In genomic region chr6:45420909-45421699, GRCh38 we compare ENCODE assay signal across 8 cellular contexts. TPM values are rescaled to one million over a fixed set of nuclear protein-coding genes. Genes with fewer than 3 reads are reported as not detected.
A peak's percentile ranks its signal among the peaks of the same experiment; 100 is the strongest.
DNase-seq lines count a peak whose midpoint lies in the region; ATAC-seq and TF ChIP-seq lines count a peak whose summit lies in the region.

No MANE protein-coding gene starts in this region.

- H3K36me3 Mint-ChIP-seq in progenitor cell of endocrine pancreas (ENCODE audit: insufficient read depth), result no peaks in the 10 kb centered on the region

- H3F3A ChIP-seq in PC-3 (ENCODE audit: low read length, unreplicated experiment), result no peaks in the 10 kb centered on the region

- H3K9me3 ChIP-seq in PC-3 (ENCODE audit: low read length), result no peaks in the 10 kb centered on the region
- no peaks in the 10 kb centered on the region for H3K9me3 ChIP-seq in esophagus squamous epithelium

- CTCF ChIA-PET in PC-3 (lab: Charles Lee), result interaction anchor here (0.6 to 1.4 kb wide), 4 partner anchors 44 to 1087 kb away, joined by 3 to 8 read pairs (median 7); partner anchors contain the start of gene SUPT3H

- peaks cover 90% of the 10 kb centered on the region for H3K27me3 Mint-ChIP-seq in progenitor cell of endocrine pancreas

- H3K36me3 ChIP-seq in PC-3 (ENCODE audit: low read depth, low read length) (no peaks in the 10 kb centered on the region), esophagus squamous epithelium (no peaks in the 10 kb centered on the region)

- TF ChIP-seq CTCF in PC-3 (conservative IDR thresholded peaks at IDR 0.05; ENCODE audit: low read depth, low read length) (no peak), esophagus squamous epithelium (IDR thresholded peaks at IDR 0.05) (no peak), progenitor cell of endocrine pancreas (IDR thresholded peaks at IDR 0.05; ENCODE audit: unreplicated experiment) (peak; percentile 7)

- no peaks in the 10 kb centered on the region for H3K27me3 ChIP-seq in PC-3 (ENCODE audit: low read length)
- H3K27me3 ChIP-seq in esophagus squamous epithelium, result peaks cover 0 to 91% (median 24%) of the 10 kb centered on the region in 4 donors

- peak overlapping the region; percentile 87 for H2AFZ ChIP-seq in PC-3 (ENCODE audit: low read length)

- peak overlapping the region; percentile 42 for H3K27ac Mint-ChIP-seq in progenitor cell of endocrine pancreas

- H3K9ac ChIP-seq in PC-3 (ENCODE audit: low read length), result peak overlapping the region; percentile 91

- POLR2A ChIA-PET in PC-3 (lab: Charles Lee; ENCODE audit: unreplicated experiment), result interaction anchor here (0.9 to 1.0 kb wide), 2 partner anchors 43 to 293 kb away, joined by 3 to 4 read pairs; no protein-coding TSS in a partner anchor

- H3K4me1 Mint-ChIP-seq in progenitor cell of endocrine pancreas (ENCODE audit: low read depth), result peaks cover 19% of the 10 kb centered on the region

- H3K9me2 ChIP-seq in PC-3 (replicated peaks; ENCODE audit: low read length), result no peaks in the 10 kb centered on the region

- H3K27ac ChIP-seq in PC-3 (ENCODE audit: low read length), result peak overlapping the region; percentile 73
- peak overlapping the region; percentile 67 to 84 (median 76) for H3K27ac ChIP-seq in esophagus squamous epithelium

- H3K4me3 ChIP-seq in PC-3 (ENCODE audit: low read length), result peak overlapping the region; percentile 93
- peak overlapping the region; percentile 51 to 79 (median 58) for H3K4me3 ChIP-seq in esophagus squamous epithelium

- peaks cover 41% of the 10 kb centered on the region for H3K4me1 ChIP-seq in PC-3 (ENCODE audit: insufficient read depth, low read length)
- peaks cover 21 to 51% (median 35%) of the 10 kb centered on the region in 3 donors for H3K4me1 ChIP-seq in esophagus squamous epithelium

- no peaks in the 10 kb centered on the region for H3K9me3 Mint-ChIP-seq in progenitor cell of endocrine pancreas (ENCODE audit: low read depth)

- TF ChIP-seq POLR2A in esophagus squamous epithelium (IDR thresholded peaks at IDR 0.05), result no peak

- WGBS in esophagus squamous epithelium, 2 donors, result 13 to 23% methylated on average over 12 to 15 of the region's 19 CpGs

- TSS peak; percentile 57 for BruUV-seq in PC-3 (replicated peaks; lab: Mats Ljungman, UMichigan)

- H3K79me2 ChIP-seq in PC-3 (ENCODE audit: low read length), result peaks cover 69% of the 10 kb centered on the region

- peak; percentile 48 for DNase-seq in GM03348 (ENCODE audit: low spot score)
- no peak for DNase-seq in PC-3
- no peak for DNase-seq in esophagus squamous epithelium (lab: John Stamatoyannopoulos, UW)
- DNase-seq in progenitor cell of endocrine pancreas (ENCODE audit: low spot score, unreplicated experiment), result no peak
- DNase-seq in pons (ENCODE audit: low spot score), result no peak
- DNase-seq in Ammon's horn (ENCODE audit: low spot score), result no peak

- H4K20me1 ChIP-seq in PC-3 (ENCODE audit: low read length), result no peaks in the 10 kb centered on the region

- ATAC-seq in PC-3, result peak; percentile 5
- ATAC-seq in HG03432 (IDR thresholded peaks at IDR 0.05; ENCODE audit: unreplicated experiment), result no peak
- no peak for ATAC-seq in GM18498 (IDR thresholded peaks at IDR 0.05; ENCODE audit: unreplicated experiment)

- peak overlapping the region; percentile 95 for H3K4me2 ChIP-seq in PC-3 (ENCODE audit: low read length)

- intact Hi-C loops in PC-3 (cut with micrococcal nuclease) (loop anchor here (1.0 to 5.0 kb wide), 5 partner anchors 236 to 946 kb away; no protein-coding TSS in a partner anchor), esophagus squamous epithelium (cut with DNase I) (loop anchor here (10.0 kb wide), 1 partner anchor 294 kb away; no protein-coding TSS in a partner anchor)

- peak overlapping the region; percentile 74 for H3K4me3 Mint-ChIP-seq in progenitor cell of endocrine pancreas (ENCODE audit: low read depth)

RNA-seq across cellular contexts. Expression of gene SUPT3H, which starts 43.4 kb away (rescaled TPM):
- 3.6 and 4.0 TPM in 2 replicates for total RNA-seq in PC-3 (2014; rRNA removed)
- 10 to 100 TPM in 1 of 4 donors, 1 to 10 TPM in 3; 3.6 to 10.9 (median 5.3) TPM for total RNA-seq in esophagus squamous epithelium
- 40.5 and 41.1 TPM in 2 replicates for total RNA-seq in progenitor cell of endocrine pancreas
